Comparison of ENCODE assay signal across 8 cellular contexts in genomic region chr1:10980094-10980577, GRCh38. TPM values are rescaled to one million over a fixed set of nuclear protein-coding genes. Genes with fewer than 3 reads are reported as not detected.
DNase-seq lines count a peak whose midpoint lies in the region; ATAC-seq and TF ChIP-seq lines count a peak whose summit lies in the region.

No MANE protein-coding gene starts in this region.

- no peaks in the 10 kb centered on the region for H3K36me3 Mint-ChIP-seq in stimulated activated memory B cell treated with anti-CD40 and anti-IgM and Interleukin-4, amounts not matched to agents 10 μg/mL and 1 μg/mL and 100 μg/mL, for 72 hours

- H3K9ac ChIP-seq in iPS-20b (ENCODE audit: low read depth, low read length) (peak overlapping the region; percentile 73; the same call in 1 of the 2 replicates), skeletal muscle tissue (ENCODE audit: low read depth in 1 of 3, low read length in 3 of 3) (peak overlapping the region; percentile 36 to 81 (median 75))

- peaks cover 70% of the 10 kb centered on the region for H3K27me3 Mint-ChIP-seq in stimulated activated memory B cell treated with anti-CD40 and anti-IgM and Interleukin-4, amounts not matched to agents 10 μg/mL and 1 μg/mL and 100 μg/mL, for 72 hours

- H3K9me3 Mint-ChIP-seq in stimulated activated memory B cell treated with anti-CD40 and anti-IgM and Interleukin-4, amounts not matched to agents 10 μg/mL and 1 μg/mL and 100 μg/mL, for 72 hours, result no peaks in the 10 kb centered on the region

- H3K4me1 Mint-ChIP-seq in stimulated activated memory B cell treated with anti-CD40 and anti-IgM and Interleukin-4, amounts not matched to agents 10 μg/mL and 1 μg/mL and 100 μg/mL, for 72 hours, result peaks cover 17% of the 10 kb centered on the region

- H3K4me3 Mint-ChIP-seq in stimulated activated memory B cell treated with anti-CD40 and anti-IgM and Interleukin-4, amounts not matched to agents 10 μg/mL and 1 μg/mL and 100 μg/mL, for 72 hours, result no peak overlapping the region

- H3K9me3 ChIP-seq in HAP-1 (no peaks in the 10 kb centered on the region), breast epithelium (no peaks in the 10 kb centered on the region), iPS-20b (ENCODE audit: insufficient read depth, low read depth, low read length) (no peaks in the 10 kb centered on the region), skeletal muscle tissue (ENCODE audit: control insufficient read depth in 3 of 3, low read length in 3 of 3) (no peaks in the 10 kb centered on the region)

- H3K27me3 ChIP-seq in HAP-1 (ENCODE audit: low read depth) (no peaks in the 10 kb centered on the region), breast epithelium (no peaks in the 10 kb centered on the region), iPS-20b (ENCODE audit: insufficient read depth, low read length) (no peaks in the 10 kb centered on the region), skeletal muscle tissue (ENCODE audit: control insufficient read depth in 3 of 3, insufficient read depth in 3 of 3, low read length in 3 of 3) (no peaks in the 10 kb centered on the region)

- in situ Hi-C loops in HAP-1 (cut with MboI; ENCODE audit: low sequenced_read_pairs), result no loop called here

- peak in 1 of 3 donors; percentile 9 for TF ChIP-seq CTCF in breast epithelium (IDR thresholded peaks at IDR 0.05)

- DNase-seq in HAP-1 (ENCODE audit: low spot score in 2 of 2) (peak; percentile 57 to 79), breast epithelium (ENCODE audit: low spot score in 2 of 2) (peak; percentile 81 to 91), NCI-H1436 treated with DMSO at 0.1 percent for 48 hours (lab: John Stamatoyannopoulos, UW) (no peak), NAMALWA (ENCODE audit: low spot score) (no peak), activated gamma-delta T cell treated with Interleukin-2 at 50 U/mL for 16 hours (no peak)

- no peak for TF ChIP-seq POLR2A in breast epithelium (IDR thresholded peaks at IDR 0.05)

- H3K4me3 ChIP-seq in HAP-1 (no peak overlapping the region), breast epithelium (peak overlapping the region in 2 of 3 donors; percentile 38 to 39), iPS-20b (ENCODE audit: low read length) (peak overlapping the region; percentile 61; the same call in 1 of the 2 replicates), skeletal muscle tissue (ENCODE audit: low read length in 3 of 3) (peak overlapping the region; percentile 61 to 67 (median 64))

- H3K4me1 ChIP-seq in HAP-1 (peaks cover 8% of the 10 kb centered on the region), breast epithelium (peaks cover 0 to 9% of the 10 kb centered on the region in 2 donors), iPS-20b (ENCODE audit: insufficient read depth, low read length) (peaks cover 12% of the 10 kb centered on the region; the same call in 1 of the 2 replicates), skeletal muscle tissue (ENCODE audit: control insufficient read depth in 3 of 3, insufficient read depth in 3 of 3, low read length in 3 of 3) (peaks cover 22 to 41% (median 33%) of the 10 kb centered on the region in 3 donors)

- H3K27ac ChIP-seq in breast epithelium (peak overlapping the region; percentile 70 to 78), iPS-20b (ENCODE audit: low read length) (peak overlapping the region; percentile 71), skeletal muscle tissue (ENCODE audit: low read depth, low read length) (peak overlapping the region; percentile 80)

- no peak for ATAC-seq in stimulated activated memory B cell treated with anti-CD40 and anti-IgM and Interleukin-4, amounts not matched to agents 10 μg/mL and 1 μg/mL and 100 μg/mL, for 72 hours

- intact Hi-C loops in breast epithelium (cut with DNase I; ENCODE audit: low total_unique reads), result no loop called here

- H3K27ac Mint-ChIP-seq in stimulated activated memory B cell treated with anti-CD40 and anti-IgM and Interleukin-4, amounts not matched to agents 10 μg/mL and 1 μg/mL and 100 μg/mL, for 72 hours, result no peak overlapping the region

- H3K36me3 ChIP-seq in HAP-1 (replicated peaks), result no peaks in the 10 kb centered on the region
- no peaks in the 10 kb centered on the region for H3K36me3 ChIP-seq in breast epithelium
- no peaks in the 10 kb centered on the region for H3K36me3 ChIP-seq in iPS-20b (ENCODE audit: insufficient read depth, low read depth, low read length)
- H3K36me3 ChIP-seq in skeletal muscle tissue (ENCODE audit: control insufficient read depth in 3 of 3, insufficient read depth in 3 of 3, low read length in 3 of 3), result no peaks in the 10 kb centered on the region

RNA-seq across cellular contexts. Expression of gene TARDBP, which starts 32.3 kb away (rescaled TPM):
- 100 to 1,000 TPM; 113 to 165 (median 142) TPM for total RNA-seq in breast epithelium
- total RNA-seq in skeletal muscle tissue, result 61.1 TPM

Comparison
In these comparisons a context has a peak if more than half of its experiments do, and no peak if none do; other contexts are left out.
1. DNase-seq: peak in HAP-1 (2 of 2) and breast epithelium (2 of 2); none in NCI-H1436 treated with DMSO at 0.1 percent for 48 hours (single experiment), NAMALWA (single experiment) and activated gamma-delta T cell treated with Interleukin-2 at 50 U/mL for 16 hours (single experiment).
2. Peak in every context shown above with its lines, with median percentiles within 50 percentile points of each other: H3K27ac ChIP-seq.